ENCODE assay signal across 23 cellular contexts in genomic region chr11:76801736-76802135, GRCh38. TPM values are rescaled to one million over a fixed set of nuclear protein-coding genes. Genes with fewer than 3 reads are reported as not detected.
DNase-seq lines count a peak whose midpoint lies in the region; ATAC-seq, FAIRE-seq and TF ChIP-seq lines count a peak whose summit lies in the region.
"Had no signal": no experiment of that assay in that cellular context is flagged by ENCODE, and none has a peak within 500 bp of the region (broad histone marks: within the 10 kb centered on the region; RNA-seq: fewer than 3 reads in every experiment).

No MANE protein-coding gene starts in this region.

- TF ChIP-seq EP300 in A549 (IDR thresholded peaks at IDR 0.05) (no peak), HepG2 (IDR thresholded peaks at IDR 0.05; ENCODE audit: low read depth in 2 of 2, low read length in 2 of 2) (no peak; a peak in 1 of 4 replicates), HepG2 (CRISPR knock-in tag; IDR thresholded peaks at IDR 0.05; ENCODE audit: borderline replicate concordance) (no peak)

- H3K9me3 ChIP-seq in A549 (no peaks in the 10 kb centered on the region), HepG2 (ENCODE audit: low read length) (no peaks in the 10 kb centered on the region), tibial artery (no peaks in the 10 kb centered on the region)
- H3K9me3 ChIP-seq: breast epithelium, thoracic aorta had no signal

- no peak overlapping the region for H3K9ac ChIP-seq in HepG2 (ENCODE audit: insufficient read depth, low read depth, low read length)

- in situ Hi-C loops in HepG2 (cut with HindIII; ENCODE audit: extremely low pct_ligation_motif_present, low pct_unique_long_range_greater_than_20kb): no loop called here

- BruUV-seq in HepG2 (replicated peaks; lab: Mats Ljungman, UMichigan): no TSS peak

- TF ChIP-seq POLR2A in A549 (IDR thresholded peaks at IDR 0.05; ENCODE audit: low read length): no peak
- TF ChIP-seq POLR2A in HepG2 (IDR thresholded peaks at IDR 0.05; ENCODE audit: insufficient read depth in 1 of 2, low read depth in 2 of 2, low read length in 2 of 2): no peak

- H4K20me1 ChIP-seq in HepG2 (ENCODE audit: insufficient read depth, low read length): 0 out of 2 replicates have a peak, but pooled peaks cover 12% of the 10 kb centered on the region

- H3K4me3 ChIP-seq in A549: no peak overlapping the region
- H3K4me3 ChIP-seq in HepG2 (replicated peaks in 1 of 3; ENCODE audit: insufficient read depth in 1 of 3, low read depth in 2 of 3, low read length in 3 of 3): no peak overlapping the region
- no peak overlapping the region for H3K4me3 ChIP-seq in tibial artery
- H3K4me3 ChIP-seq: breast epithelium, skin epidermis, thoracic aorta had no signal

- H3K27ac ChIP-seq in A549: peak overlapping the region; percentile 85 to 98
- H3K27ac ChIP-seq in HepG2 (ENCODE audit: extremely low read length, insufficient read depth, low read length): no peak overlapping the region
- no peak overlapping the region for H3K27ac ChIP-seq in tibial artery
- H3K27ac ChIP-seq: breast epithelium had no signal

- H3K4me2 ChIP-seq in A549 (peak overlapping the region; percentile 92), HepG2 (ENCODE audit: low read depth, low read length) (peak overlapping the region; percentile 32)

- H3K36me3 ChIP-seq in HepG2 (replicated peaks in 1 of 2; ENCODE audit: control insufficient read depth in 1 of 2, insufficient read depth in 2 of 2, low read length in 2 of 2): peaks cover 0 to 13% of the 10 kb centered on the region in 2 experiments; a peak in 2 of 5 replicates
- peaks cover 2 to 17% (median 5%) of the 10 kb centered on the region in 3 donors for H3K36me3 ChIP-seq in tibial artery
- H3K36me3 ChIP-seq: breast epithelium had no signal

- no peak overlapping the region for H2AFZ ChIP-seq in HepG2 (ENCODE audit: low read length)

- no peak for FAIRE-seq in A549 (lab: Jason Lieb, UNC)
- no peak for FAIRE-seq in HepG2 (lab: Jason Lieb, UNC)

- 2% methylated on average over 2 of the region's 2 CpGs for WGBS in A549 (ENCODE audit: missing lambda C conversion rate)
- 3% methylated on average over 2 of the region's 2 CpGs for WGBS in HepG2 (ENCODE audit: low lambda C conversion rate)

- no peak for TF ChIP-seq RAD21 in A549 (conservative IDR thresholded peaks at IDR 0.05 in 1 of 2, IDR thresholded peaks at IDR 0.05 in 1 of 2)
- no peak for TF ChIP-seq RAD21 in HepG2 (CRISPR knock-in tag; IDR thresholded peaks at IDR 0.05)

- CTCF ChIA-PET in A549 (lab: Yijun Ruan, JAX) (interaction anchor here (0.7 to 9.2 kb wide), 12 partner anchors 8 to 118 kb away, joined by 3 to 207 read pairs (median 6); no protein-coding TSS in a partner anchor), HepG2 (lab: Yijun Ruan, JAX; ENCODE audit: low intra/inter-chr PET ratio, low total read pairs) (interaction anchor here (0.7 kb wide), 1 partner anchor 67 kb away, joined by 3 read pairs; no protein-coding TSS in a partner anchor)

- ATAC-seq in A549: peak in 1 of 2 experiments; percentile 0; a peak in 1 of 6 replicates
- ATAC-seq in HepG2: peak; percentile 14
- no peak for ATAC-seq in HG03439 (IDR thresholded peaks at IDR 0.05; ENCODE audit: unreplicated experiment)
- ATAC-seq: activated CD4-positive, alpha-beta T cell treated with anti-CD3 and anti-CD28 coated beads for 36 hours; activated T-cell treated with anti-CD3 and anti-CD28 coated beads, Interleukin-2, amount 50 U/mL, for 4 hours; HCT116; stimulated activated naive B cell treated with anti-CD40 and anti-IgM and Interleukin-4, amounts not matched to agents 10 μg/mL and 1 μg/mL and 100 μg/mL, for 72 hours had no signal

- no peaks in the 10 kb centered on the region for H3K79me2 ChIP-seq in HepG2 (ENCODE audit: insufficient read depth, low read length)

- H3K27me3 ChIP-seq in HepG2 (ENCODE audit: control insufficient read depth in 1 of 2, insufficient read depth in 2 of 2, low read length in 2 of 2) (peaks cover 2 to 4% of the 10 kb centered on the region in 2 experiments; a peak in 2 of 5 replicates), tibial artery (no peaks in the 10 kb centered on the region)
- H3K27me3 ChIP-seq: breast epithelium had no signal

- TF ChIP-seq CTCF in A549 (IDR thresholded peaks at IDR 0.05): no peak
- TF ChIP-seq CTCF in HepG2 (CRISPR knock-in tag; IDR thresholded peaks at IDR 0.05): no peak
- no peak for TF ChIP-seq CTCF in tibial artery (IDR thresholded peaks at IDR 0.05)

- H3K4me1 ChIP-seq in A549 (peaks cover 99% of the 10 kb centered on the region), HepG2 (ENCODE audit: insufficient read depth, low read length) (peaks cover 53% of the 10 kb centered on the region), tibial artery (peaks cover 0 to 54% (median 29%) of the 10 kb centered on the region in 4 donors)
- H3K4me1 ChIP-seq: breast epithelium had no signal

- DNase-seq in A549 (ENCODE audit: low read depth in 1 of 2, low spot score in 1 of 2): no peak
- peak; percentile 97 for DNase-seq in DMS53 treated with DMSO at 0.1 percent for 48 hours (lab: John Stamatoyannopoulos, UW; ENCODE audit: unreplicated experiment)
- peak; percentile 63 for DNase-seq in NCI-H69 (lab: John Stamatoyannopoulos, UW)
- DNase-seq in HepG2 (ENCODE audit: low spot score): peak; percentile 61
- DNase-seq in tibial artery: no peak
- DNase-seq in hypothalamus (lab: John Stamatoyannopoulos, UW): no peak
- DNase-seq in GM19238 (ENCODE audit: insufficient read length, low spot score): no peak
- DNase-seq: activated CD4-positive, alpha-beta T cell treated with anti-CD3 and anti-CD28 coated beads for 36 hours; activated naive CD4-positive, alpha-beta T cell treated with Interleukin-2 at 50 U/mL for 16 hours; activated T-cell treated with anti-CD3 and anti-CD28 coated beads, Interleukin-2, amount 50 U/mL, for 4 hours; amniotic stem cell; effector CD8-positive, alpha-beta T cell; naive B cell; NCI-H446 treated with DMSO at 0.1 percent for 48 hours; RPMI8226; stimulated activated CD4-positive, alpha-beta T cell treated with anti-CD3 and anti-CD28 coated beads, Interleukin-2, amount 100 ng/mL, for 24 hours; stimulated activated naive B cell treated with anti-CD40 and anti-IgM and Interleukin-4, amounts not matched to agents 10 μg/mL and 1 μg/mL and 100 μg/mL, for 72 hours had no signal

- intact Hi-C loops in HepG2 (cut with micrococcal nuclease; ENCODE audit: unreplicated experiment): loop anchor here (10.0 kb wide), 1 partner anchor 293 kb away; no protein-coding TSS in a partner anchor
- intact Hi-C loops in tibial artery (cut with DNase I; ENCODE audit: low total_unique reads): no loop called here

- POLR2A ChIA-PET in A549 (lab: Yijun Ruan, JAX) (interaction anchor here (1.3 to 2.0 kb wide), 4 partner anchors 19 to 117 kb away, joined by 3 to 12 read pairs (median 4); partner anchors contain the start of gene TSKU), HepG2 (lab: Yijun Ruan, JAX) (interaction anchor here (1.1 to 2.1 kb wide), 6 partner anchors 8 to 32 kb away, joined by 3 to 16 read pairs (median 7); partner anchors contain the start of gene TSKU)

RNA-seq across cellular contexts. Expression of gene TSKU, which starts 18.6 kb away (rescaled TPM):
- polyA plus RNA-seq in A549 (2011; rRNA removed): 164 and 188 TPM in 2 replicates
- 177 and 263 TPM in 2 replicates for polyA plus RNA-seq in A549 (2012; cell fraction: cytosol; rRNA removed)
- 271 and 323 TPM in 2 replicates for polyA plus RNA-seq in A549 (2012; cell fraction: nucleus; rRNA removed)
- polyA plus RNA-seq in A549 (2017; fragmentation: RNase III; extraction: RNeasy Plus Mini Kit Qiagen cat#74134 plus additional on column Dnase treatment): 145 to 171 TPM (median 164 TPM) in 3 replicates
- 186 and 192 TPM in 2 replicates for polyA minus RNA-seq in A549 (2011; rRNA and poly(A)+ RNA removed)
- total RNA-seq in HepG2 (2016; rRNA removed; fragmentation: Illumina TruSeq; extraction: Trizol): 11.9 and 21.4 TPM in 2 replicates
- 7.5 TPM in 2 replicates for total RNA-seq in HepG2 (2016; cell fraction: cytosol; rRNA removed; fragmentation: Illumina TruSeq; extraction: Trizol; ENCODE audit: low read depth)
- 10.8 and 20.0 TPM in 2 replicates for total RNA-seq in HepG2 (2016; cell fraction: insoluble cytoplasmic fraction; rRNA removed; fragmentation: Illumina TruSeq; extraction: Trizol)
- total RNA-seq in HepG2 (2016; cell fraction: membrane; rRNA removed; fragmentation: Illumina TruSeq; extraction: Trizol): 20.4 and 22.9 TPM in 2 replicates
- 19.5 and 22.7 TPM in 2 replicates for total RNA-seq in HepG2 (2016; cell fraction: nucleus; rRNA removed; fragmentation: Illumina TruSeq; extraction: Trizol)
- 20.3 and 27.9 TPM in 2 replicates for polyA plus RNA-seq in HepG2 (2011; rRNA removed)
- 17.7 and 23.1 TPM in 2 replicates for polyA plus RNA-seq in HepG2 (2011; cell fraction: cytosol; rRNA removed)
- 18.1 and 21.0 TPM in 2 replicates for polyA plus RNA-seq in HepG2 (2011; cell fraction: nucleus; rRNA removed)
- polyA plus RNA-seq in HepG2 (2012): 12.6 and 19.6 TPM in 2 replicates
- 8.7 and 9.4 TPM in 2 replicates for polyA plus RNA-seq in HepG2 (2016; cell fraction: cytosol; fragmentation: Illumina TruSeq; extraction: Trizol; ENCODE audit: low read depth)
- polyA plus RNA-seq in HepG2 (2016; cell fraction: insoluble cytoplasmic fraction; fragmentation: Illumina TruSeq; extraction: Trizol; ENCODE audit: low read depth): 14.2 and 18.9 TPM in 2 replicates
- polyA plus RNA-seq in HepG2 (2016; cell fraction: membrane; fragmentation: Illumina TruSeq; extraction: Trizol; ENCODE audit: low read depth): 23.1 and 23.6 TPM in 2 replicates
- 30.1 and 34.2 TPM in 2 replicates for polyA plus RNA-seq in HepG2 (2016; cell fraction: nucleus; fragmentation: Illumina TruSeq; extraction: Trizol; ENCODE audit: insufficient read depth, low read depth)
- 66.3 and 74.4 TPM in 2 replicates for polyA minus RNA-seq in HepG2 (2011; rRNA and poly(A)+ RNA removed; ENCODE audit: low replicate concordance)
- polyA minus RNA-seq in HepG2 (2011; cell fraction: cytosol; rRNA and poly(A)+ RNA removed): 16.7 and 18.5 TPM in 2 replicates
- polyA minus RNA-seq in HepG2 (2011; cell fraction: nucleus; rRNA and poly(A)+ RNA removed): 11.3 and 15.5 TPM in 2 replicates
- polyA plus RNA-seq: CD14-positive monocyte had no signal

RNA-seq across cellular contexts. Expression of gene ACER3, which starts 59.0 kb away (rescaled TPM):
- polyA plus RNA-seq in A549 (2011; rRNA removed) (43.3 and 46.6 TPM in 2 replicates), A549 (2017; fragmentation: RNase III; extraction: RNeasy Plus Mini Kit Qiagen cat#74134 plus additional on column Dnase treatment) (14.8 to 17.7 TPM (median 16.0 TPM) in 3 replicates), HepG2 (2011; rRNA removed) (4.4 and 6.0 TPM in 2 replicates)
- polyA plus RNA-seq in A549 (2012; cell fraction: cytosol; rRNA removed): 12.2 and 12.7 TPM in 2 replicates
- polyA plus RNA-seq in A549 (2012; cell fraction: nucleus; rRNA removed): 7.8 and 8.3 TPM in 2 replicates
- 22.8 and 30.6 TPM in 2 replicates for polyA minus RNA-seq in A549 (2011; rRNA and poly(A)+ RNA removed)
- total RNA-seq in HepG2 (2016; rRNA removed; fragmentation: Illumina TruSeq; extraction: Trizol): 8.4 and 9.8 TPM in 2 replicates
- total RNA-seq in HepG2 (2016; cell fraction: cytosol; rRNA removed; fragmentation: Illumina TruSeq; extraction: Trizol; ENCODE audit: low read depth): 3.3 and 3.8 TPM in 2 replicates
- 9.1 and 9.4 TPM in 2 replicates for total RNA-seq in HepG2 (2016; cell fraction: insoluble cytoplasmic fraction; rRNA removed; fragmentation: Illumina TruSeq; extraction: Trizol)
- 5.6 and 6.6 TPM in 2 replicates for total RNA-seq in HepG2 (2016; cell fraction: membrane; rRNA removed; fragmentation: Illumina TruSeq; extraction: Trizol)
- total RNA-seq in HepG2 (2016; cell fraction: nucleus; rRNA removed; fragmentation: Illumina TruSeq; extraction: Trizol): 8.7 and 11.8 TPM in 2 replicates
- 2.6 TPM in 2 replicates for polyA plus RNA-seq in HepG2 (2011; cell fraction: cytosol; rRNA removed)
- 1.9 and 2.0 TPM in 2 replicates for polyA plus RNA-seq in HepG2 (2011; cell fraction: nucleus; rRNA removed)
- polyA plus RNA-seq in HepG2 (2012): 2.1 and 3.9 TPM in 2 replicates
- polyA plus RNA-seq in HepG2 (2016; cell fraction: cytosol; fragmentation: Illumina TruSeq; extraction: Trizol; ENCODE audit: low read depth): 5.3 and 6.1 TPM in 2 replicates
- 6.5 and 10.2 TPM in 2 replicates for polyA plus RNA-seq in HepG2 (2016; cell fraction: insoluble cytoplasmic fraction; fragmentation: Illumina TruSeq; extraction: Trizol; ENCODE audit: low read depth)
- polyA plus RNA-seq in HepG2 (2016; cell fraction: membrane; fragmentation: Illumina TruSeq; extraction: Trizol; ENCODE audit: low read depth): 4.7 and 6.8 TPM in 2 replicates
- 13.1 and 14.2 TPM in 2 replicates for polyA plus RNA-seq in HepG2 (2016; cell fraction: nucleus; fragmentation: Illumina TruSeq; extraction: Trizol; ENCODE audit: insufficient read depth, low read depth)
- polyA minus RNA-seq in HepG2 (2011; rRNA and poly(A)+ RNA removed; ENCODE audit: low replicate concordance): 5.0 and 23.4 TPM in 2 replicates
- 4.7 and 6.3 TPM in 2 replicates for polyA minus RNA-seq in HepG2 (2011; cell fraction: cytosol; rRNA and poly(A)+ RNA removed)
- 6.8 and 8.0 TPM in 2 replicates for polyA minus RNA-seq in HepG2 (2011; cell fraction: nucleus; rRNA and poly(A)+ RNA removed)

Comparison
In these comparisons a context has a peak if more than half of its experiments do, and no peak if none do; other contexts are left out.
1. DNase-seq: peak in DMS53 treated with DMSO at 0.1 percent for 48 hours (single experiment), NCI-H69 (single experiment) and HepG2 (single experiment); none in A549 (0 of 2), tibial artery (0 of 2), hypothalamus (0 of 51) and GM19238 (single experiment).
2. H3K27ac ChIP-seq: peak in A549 (2 of 2); none in HepG2 (single experiment) and tibial artery (0 of 2).
3. Of the 38 proteins assayed by ChIP-seq in both HepG2 and A549: peak only in HepG2: none; only in A549: BCL3, HOXA7, USF2 and ZSCAN20; in both: none; in neither: 34.